ENCODE assay signal across 7 cellular contexts in genomic region chr16:88686062-88686438, GRCh38. TPM values are rescaled to one million over a fixed set of nuclear protein-coding genes. Genes with fewer than 3 reads are reported as not detected.
A peak's percentile ranks its signal among the peaks of the same experiment; 100 is the strongest.
DNase-seq lines count a peak whose midpoint lies in the region; ATAC-seq and TF ChIP-seq lines count a peak whose summit lies in the region.

No MANE protein-coding gene starts in this region.

- peaks cover 15 to 47% of the 10 kb centered on the region in 2 donors for H3K4me1 Mint-ChIP-seq in natural killer cell

- no peak overlapping the region for H3K27ac ChIP-seq in SK-N-MC

- H3K36me3 Mint-ChIP-seq in natural killer cell: no peaks in the 10 kb centered on the region

- intact Hi-C loops in natural killer cell (cut with micrococcal nuclease): loop anchor here (1.0 to 5.0 kb wide), 3 partner anchors 15 to 66 kb away; partner anchors contain the start of gene IL17C

- no peaks in the 10 kb centered on the region for H3K27me3 Mint-ChIP-seq in natural killer cell (ENCODE audit: low read depth in 2 of 2)

- no peaks in the 10 kb centered on the region for H3K36me3 ChIP-seq in SK-N-MC (ENCODE audit: insufficient read depth, low read length)

- no peak overlapping the region for H3K9ac ChIP-seq in SK-N-MC (ENCODE audit: insufficient read length)

- peak overlapping the region; percentile 74 for H3K4me3 ChIP-seq in SK-N-MC

- no peak for TF ChIP-seq CTCF in natural killer cell (IDR thresholded peaks at IDR 0.05)

- DNase-seq in SK-N-MC (ENCODE audit: low read depth, low spot score) (no peak), natural killer cell (no peak), NCI-H524 (lab: John Stamatoyannopoulos, UW) (no peak), NAMALWA (ENCODE audit: low spot score) (no peak)
- peak; percentile 29 for DNase-seq in effector CD4-positive, alpha-beta T cell

- ATAC-seq in GM18511 (IDR thresholded peaks at IDR 0.05; ENCODE audit: unreplicated experiment) (peak; percentile 18), HG02763 (IDR thresholded peaks at IDR 0.05; ENCODE audit: unreplicated experiment) (peak; percentile 9), natural killer cell (peak; percentile 47 to 59 (median 49))

- peak overlapping the region; percentile 84 for H3K4me3 Mint-ChIP-seq in natural killer cell

- H3K9me3 ChIP-seq in SK-N-MC (ENCODE audit: low read depth, low read length): no peaks in the 10 kb centered on the region

- no peaks in the 10 kb centered on the region for H3K9me3 Mint-ChIP-seq in natural killer cell

- H3K27ac Mint-ChIP-seq in natural killer cell: peak overlapping the region in 1 of 2 donors; percentile 73

RNA-seq across cellular contexts. Expression of gene SNAI3, which starts 0.3 kb away (rescaled TPM):
- total RNA-seq in natural killer cell: 1 to 10 TPM; 8.2 to 9.2 (median 8.4) TPM

RNA-seq across cellular contexts. Expression of gene RNF166, which starts 20.2 kb away (rescaled TPM):
- total RNA-seq in natural killer cell: 100 to 1,000 TPM; 459 to 712 (median 501) TPM

RNA-seq across cellular contexts. Expression of gene CTU2, which starts 20.3 kb away (rescaled TPM):
- total RNA-seq in natural killer cell: 10 to 100 TPM; 36.6 to 43.3 (median 39.9) TPM

RNA-seq across cellular contexts. Expression of gene MVD, which starts 23.2 kb away (rescaled TPM):
- 100 to 1,000 TPM; 176 to 271 (median 185) TPM for total RNA-seq in natural killer cell

RNA-seq across cellular contexts. Expression of gene CYBA, which starts 35.2 kb away (rescaled TPM):
- 1,000 to 10,000 TPM; 1,001 to 1,351 (median 1,051) TPM for total RNA-seq in natural killer cell
